8 cellular contexts compared by ENCODE assay signal in genomic region chr4:87219648-87220093, GRCh38. TPM values are rescaled to one million over a fixed set of nuclear protein-coding genes. Genes with fewer than 3 reads are reported as not detected.
DNase-seq lines count a peak whose midpoint lies in the region; ATAC-seq, FAIRE-seq and TF ChIP-seq lines count a peak whose summit lies in the region.

No MANE protein-coding gene starts in this region.

- peaks cover 23% of the 10 kb centered on the region for H3K79me2 ChIP-seq in astrocyte (ENCODE audit: insufficient read depth, low read length)

- peak overlapping the region; percentile 75 to 96 (median 88) for H3K4me2 ChIP-seq in BLaER1 treated with 17β-estradiol and CSF1 and Interleukin-3, amounts not matched to agents 10 nM and 100 nM
- peak overlapping the region; percentile 91 for H3K4me2 ChIP-seq in astrocyte (ENCODE audit: low read length)

- H3K36me3 ChIP-seq in BLaER1 treated with 17β-estradiol and CSF1 and Interleukin-3, amounts not matched to agents 10 nM and 100 nM, result peaks cover 0 to 12% (median 0%) of the 10 kb centered on the region in 11 experiments; a peak in 3 of 22 replicates
- H3K36me3 ChIP-seq in astrocyte (ENCODE audit: insufficient read depth, low read length), result no peaks in the 10 kb centered on the region

- ATAC-seq in HG03354 (IDR thresholded peaks at IDR 0.05; ENCODE audit: poor library complexity, severe bottlenecking, unreplicated experiment), result peak; percentile 41
- peak; percentile 34 for ATAC-seq in SK-N-SH treated with all-trans-retinoic acid at 6 μM for 48 hours

- peaks cover 0 to 46% (median 21%) of the 10 kb centered on the region in 11 experiments; a peak in 17 of 22 replicates for H4K20me1 ChIP-seq in BLaER1 treated with 17β-estradiol and CSF1 and Interleukin-3, amounts not matched to agents 10 nM and 100 nM
- peaks cover 11% of the 10 kb centered on the region for H4K20me1 ChIP-seq in astrocyte (ENCODE audit: insufficient read depth, low read length)

- peak overlapping the region; percentile 95 for H3K4me3 Mint-ChIP-seq in astrocyte (ENCODE audit: unreplicated experiment)

- H3K27ac ChIP-seq in BLaER1 treated with 17β-estradiol and CSF1 and Interleukin-3, amounts not matched to agents 10 nM and 100 nM, result peak overlapping the region; percentile 83 to 99 (median 95)
- peak overlapping the region; percentile 80 for H3K27ac ChIP-seq in astrocyte (ENCODE audit: low read depth, low read length)

- peak overlapping the region; percentile 75 for H3K27ac Mint-ChIP-seq in astrocyte (ENCODE audit: unreplicated experiment)

- H3K36me3 Mint-ChIP-seq in astrocyte (ENCODE audit: low read depth, unreplicated experiment), result no peaks in the 10 kb centered on the region

- TF ChIP-seq CTCF in astrocyte (IDR thresholded peaks at IDR 0.05; ENCODE audit: insufficient read depth, low read depth, low read length), result peak; percentile 5

- peak overlapping the region; percentile 96 for H2AFZ ChIP-seq in astrocyte (ENCODE audit: low read depth, low read length)

- peaks cover 18 to 36% (median 27%) of the 10 kb centered on the region in 10 experiments for H3K4me1 ChIP-seq in BLaER1 treated with 17β-estradiol and CSF1 and Interleukin-3, amounts not matched to agents 10 nM and 100 nM
- H3K4me1 ChIP-seq in astrocyte (ENCODE audit: insufficient read depth, low read length), result peaks cover 9% of the 10 kb centered on the region

- H3K9ac ChIP-seq in BLaER1 treated with 17β-estradiol and CSF1 and Interleukin-3, amounts not matched to agents 10 nM and 100 nM, result peak overlapping the region; percentile 89 to 99 (median 96)
- peak overlapping the region; percentile 95 for H3K9ac ChIP-seq in astrocyte (ENCODE audit: low read length)

- H3K27me3 Mint-ChIP-seq in astrocyte (ENCODE audit: low read depth, unreplicated experiment), result no peaks in the 10 kb centered on the region

- no peaks in the 10 kb centered on the region for H3K27me3 ChIP-seq in BLaER1 treated with 17β-estradiol and CSF1 and Interleukin-3, amounts not matched to agents 10 nM and 100 nM
- H3K27me3 ChIP-seq in astrocyte (ENCODE audit: insufficient read depth, low read length), result no peaks in the 10 kb centered on the region

- no peaks in the 10 kb centered on the region for H3K9me3 ChIP-seq in BLaER1 treated with 17β-estradiol and CSF1 and Interleukin-3, amounts not matched to agents 10 nM and 100 nM (replicated peaks in 1 of 11)
- H3K9me3 ChIP-seq in astrocyte (ENCODE audit: insufficient read depth, low read depth, low read length), result no peaks in the 10 kb centered on the region

- H3K4me1 Mint-ChIP-seq in astrocyte (ENCODE audit: low read depth, unreplicated experiment), result peaks cover 2% of the 10 kb centered on the region

- no peaks in the 10 kb centered on the region for H3K9me3 Mint-ChIP-seq in astrocyte (ENCODE audit: unreplicated experiment)

- peak overlapping the region; percentile 86 to 99 (median 93) for H3K4me3 ChIP-seq in BLaER1 treated with 17β-estradiol and CSF1 and Interleukin-3, amounts not matched to agents 10 nM and 100 nM
- H3K4me3 ChIP-seq in astrocyte (ENCODE audit: insufficient read depth, low read depth, low read length), result peak overlapping the region; percentile 83

- DNase-seq in GM19239 (ENCODE audit: insufficient read length, low spot score), result peak; percentile 32
- peak; percentile 35 for DNase-seq in astrocyte (ENCODE audit: low read depth)
- peak; percentile 50 for DNase-seq in iPS-NIHi11 (ENCODE audit: low spot score)
- peak; percentile 10 to 23 for DNase-seq in stimulated activated CD4-positive, alpha-beta T cell treated with anti-CD3 and anti-CD28 coated beads, Interleukin-12 subunit alpha, Interleukin-12 subunit beta, amount 100 ng/mL, for 24 hours (ENCODE audit: low read depth in 2 of 2)
- DNase-seq in ureter (ENCODE audit: low spot score), result no peak

- FAIRE-seq in GM19239 (lab: Jason Lieb, UNC), result no peak
- no peak for FAIRE-seq in astrocyte (lab: Jason Lieb, UNC)

TF ChIP-seq in SK-N-SH treated with all-trans-retinoic acid at 6 μM for 48 hours, 23 proteins besides CTCF, POLR2A, EP300 and RAD21 (continues in another document):
- TF ChIP-seq CREB5 (CRISPR knock-in tag; IDR thresholded peaks at IDR 0.05; ENCODE audit: low read depth) (no peak), CSRNP3 (CRISPR knock-in tag; IDR thresholded peaks at IDR 0.05) (no peak), ISL1 (CRISPR knock-in tag; IDR thresholded peaks at IDR 0.05) (no peak), SNAI2 (CRISPR knock-in tag; IDR thresholded peaks at IDR 0.05) (no peak), PPARA (CRISPR knock-in tag; IDR thresholded peaks at IDR 0.05; ENCODE audit: borderline replicate concordance) (no peak), GLIS3 (CRISPR knock-in tag; IDR thresholded peaks at IDR 0.05) (no peak), POU6F1 (CRISPR knock-in tag; IDR thresholded peaks at IDR 0.05; ENCODE audit: borderline replicate concordance, low read depth) (no peak), TSHZ2 (CRISPR knock-in tag; IDR thresholded peaks at IDR 0.05) (no peak), ZNF8 (CRISPR knock-in tag; IDR thresholded peaks at IDR 0.05) (no peak)

RNA-seq across cellular contexts. Expression of gene KLHL8, which starts 0.7 kb away (rescaled TPM):
- total RNA-seq in astrocyte (11.8 and 12.4 TPM in 2 replicates), ureter (12.5 TPM)
